Comparison of ENCODE assay signal across 16 cellular contexts in the genomic region with DNA sequence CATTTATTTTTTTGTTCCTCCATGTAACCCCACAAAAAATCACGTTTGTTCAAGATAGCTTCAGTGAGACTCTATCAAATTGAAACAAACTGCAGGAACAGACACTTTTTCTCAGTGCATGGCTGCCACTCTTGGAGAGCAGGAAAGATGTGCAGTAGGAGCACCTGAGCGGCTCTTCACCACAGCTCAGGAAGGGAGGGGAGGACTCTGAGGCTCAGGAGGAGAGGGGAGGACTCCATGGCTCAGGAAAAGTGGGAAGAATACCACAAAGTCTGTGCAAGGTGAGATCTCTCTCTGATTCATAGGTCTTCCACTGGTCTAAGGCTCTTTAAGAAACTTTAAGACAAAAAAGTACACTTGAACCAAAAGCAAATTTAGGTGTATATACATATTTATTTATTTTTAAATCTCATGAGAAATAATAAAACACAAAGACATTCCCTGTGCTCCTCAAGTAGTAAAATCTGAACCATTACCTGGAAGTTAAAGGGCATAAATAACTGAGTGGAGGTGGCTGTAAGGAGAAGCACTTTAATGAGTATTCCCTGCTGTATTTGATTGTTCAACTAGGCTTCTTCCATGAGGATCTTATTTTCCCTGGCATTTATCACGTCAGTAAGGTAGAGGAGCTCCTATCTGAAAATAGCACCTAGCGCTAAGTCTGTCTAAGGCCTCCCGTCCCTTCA.
DNase-seq lines count a peak whose midpoint lies in the region; ATAC-seq, FAIRE-seq and TF ChIP-seq lines count a peak whose summit lies in the region.
"Had no signal": no experiment of that assay in that cellular context is flagged by ENCODE, and none has a peak within 500 bp of the region (broad histone marks: within the 10 kb centered on the region; RNA-seq: fewer than 3 reads in every experiment).

No MANE protein-coding gene starts in this region.

- H3K36me3 Mint-ChIP-seq in T-cell = no peaks in the 10 kb centered on the region

- no peaks in the 10 kb centered on the region for H3K36me3 ChIP-seq in SK-N-SH (replicated peaks in 1 of 2; ENCODE audit: control insufficient read depth in 1 of 2, insufficient read depth in 2 of 2, low read length in 1 of 2)
- no peaks in the 10 kb centered on the region for H3K36me3 ChIP-seq in endothelial cell of umbilical vein (ENCODE audit: control insufficient read depth in 2 of 2, extremely low read depth in 1 of 2, insufficient read depth in 2 of 2, low read length in 2 of 2)
- H3K36me3 ChIP-seq in osteoblast (ENCODE audit: insufficient read depth, low read length) = no peaks in the 10 kb centered on the region
- H3K36me3 ChIP-seq: HAP-1, Peyer's patch, thoracic aorta had no signal

- no peak for FAIRE-seq in endothelial cell of umbilical vein (lab: Jason Lieb, UNC)
- FAIRE-seq: small intestine had no signal

- no peak for TF ChIP-seq RAD21 in SK-N-SH (IDR thresholded peaks at IDR 0.05; ENCODE audit: low read length)

- no peak overlapping the region for H3K4me2 ChIP-seq in SK-N-SH
- no peak overlapping the region for H3K4me2 ChIP-seq in endothelial cell of umbilical vein (ENCODE audit: insufficient read depth, low read length)
- H3K4me2 ChIP-seq in osteoblast (ENCODE audit: insufficient read depth, low read length) = no peak overlapping the region

- H3K4me1 ChIP-seq in SK-N-SH (ENCODE audit: control insufficient read depth in 1 of 2, insufficient read depth in 2 of 2, low read depth in 1 of 2, low read length in 1 of 2) (peaks cover 0 to 11% of the 10 kb centered on the region in 2 experiments; a peak in 1 of 4 replicates), endothelial cell of umbilical vein (ENCODE audit: control insufficient read depth, extremely low read depth, insufficient read depth, low read length) (peaks cover 5% of the 10 kb centered on the region), osteoblast (ENCODE audit: insufficient read depth, low read length) (peaks cover 25% of the 10 kb centered on the region)
- H3K4me1 ChIP-seq: HAP-1, Peyer's patch had no signal

- H3K4me1 Mint-ChIP-seq in T-cell = peaks cover 90 to 95% (median 91%) of the 10 kb centered on the region in 3 donors

- H3K27ac Mint-ChIP-seq in T-cell = peak overlapping the region; percentile 81 to 89
- H3K27ac Mint-ChIP-seq: nephron progenitor cell had no signal

- H2AFZ ChIP-seq in SK-N-SH (ENCODE audit: low read depth) (peak overlapping the region; percentile 86), endothelial cell of umbilical vein (ENCODE audit: low read depth, low read length) (peak overlapping the region; percentile 5), osteoblast (ENCODE audit: low read length) (peak overlapping the region; percentile 35)

- POLR2A ChIA-PET in SK-N-SH (lab: Yijun Ruan, JAX) = interaction anchor here (0.7 kb wide), 1 partner anchor 111 kb away, joined by 3 read pairs; a partner anchor contains a TSS
- POLR2A ChIA-PET in T-cell (lab: Charles Lee) = interaction anchor here (0.6 to 1.0 kb wide), 6 partner anchors 11 to 274 kb away, joined by 3 to 4 read pairs (median 3); no protein-coding TSS in a partner anchor
- POLR2A ChIA-PET in endothelial cell of umbilical vein (lab: Charles Lee) = no interaction called here

- no peaks in the 10 kb centered on the region for H3K9me3 Mint-ChIP-seq in T-cell

- H3K9me3 ChIP-seq in SK-N-SH (no peaks in the 10 kb centered on the region), endothelial cell of umbilical vein (replicated peaks; ENCODE audit: control insufficient read depth, insufficient read depth, low read length) (no peaks in the 10 kb centered on the region), osteoblast (ENCODE audit: low read depth, low read length) (no peaks in the 10 kb centered on the region)
- H3K9me3 ChIP-seq: HAP-1, Peyer's patch, thoracic aorta had no signal

- H3K79me2 ChIP-seq in SK-N-SH (ENCODE audit: insufficient read depth) (no peaks in the 10 kb centered on the region), endothelial cell of umbilical vein (ENCODE audit: control insufficient read depth, insufficient read depth, low read length) (no peaks in the 10 kb centered on the region), osteoblast (ENCODE audit: insufficient read depth, low read length) (no peaks in the 10 kb centered on the region)

- no TSS peak for BruUV-seq in endothelial cell of umbilical vein (replicated peaks; lab: Mats Ljungman, UMichigan)

- peaks cover 12% of the 10 kb centered on the region for H3F3A ChIP-seq in SK-N-SH (replicated peaks; ENCODE audit: insufficient read depth)

- no peaks in the 10 kb centered on the region for H3K9me1 ChIP-seq in endothelial cell of umbilical vein (replicated peaks; ENCODE audit: control insufficient read depth, extremely low read depth, insufficient read depth, low read length)

- H3K27me3 Mint-ChIP-seq in T-cell = no peaks in the 10 kb centered on the region

- no peaks in the 10 kb centered on the region for H3K9me2 ChIP-seq in SK-N-SH

- dilution Hi-C loops in endothelial cell of umbilical vein (cut with MboI; ENCODE audit: extremely low pct_ligation_motif_present, low sequenced_read_pairs) = no loop called here

- no peak for TF ChIP-seq POLR2A in endothelial cell of umbilical vein (IDR thresholded peaks at IDR 0.05; ENCODE audit: low read depth, low read length)

- H3K27ac ChIP-seq in SK-N-SH (ENCODE audit: low read depth in 2 of 2, low read length in 1 of 2) (peak overlapping the region in 1 of 2 experiments; percentile 90; a peak in 2 of 4 replicates), endothelial cell of umbilical vein (ENCODE audit: insufficient read depth, low read depth, low read length) (no peak overlapping the region), osteoblast (ENCODE audit: low read depth, low read length) (peak overlapping the region; percentile 89)
- H3K27ac ChIP-seq: Peyer's patch, thoracic aorta had no signal

- no peak for TF ChIP-seq EP300 in SK-N-SH (IDR thresholded peaks at IDR 0.05; ENCODE audit: borderline replicate concordance in 1 of 2, low read depth in 1 of 2, low read length in 1 of 2)

- peak overlapping the region in 1 of 3 donors; percentile 51 for H3K4me3 Mint-ChIP-seq in T-cell
- H3K4me3 Mint-ChIP-seq: nephron progenitor cell had no signal

- intact Hi-C loops in endothelial cell of umbilical vein (cut with micrococcal nuclease) = no loop called here

- CTCF ChIA-PET in SK-N-SH (lab: Yijun Ruan, JAX) (interaction anchor here (1.0 to 1.3 kb wide), 4 partner anchors 8 to 274 kb away, joined by 3 to 5 read pairs (median 4); no protein-coding TSS in a partner anchor), T-cell (lab: Charles Lee) (interaction anchor here in 1 of 2 donors (0.6 to 1.1 kb wide), 3 partner anchors 10 to 59 kb away, joined by 3 to 4 read pairs (median 3); no protein-coding TSS in a partner anchor), endothelial cell of umbilical vein (lab: Charles Lee) (interaction anchor here (0.8 to 1.1 kb wide), 6 partner anchors 27 to 289 kb away, joined by 3 to 4 read pairs (median 3); no protein-coding TSS in a partner anchor)

- TF ChIP-seq CTCF in SK-N-SH (IDR thresholded peaks at IDR 0.05) (no peak), endothelial cell of umbilical vein (IDR thresholded peaks at IDR 0.05; ENCODE audit: extremely low read depth in 1 of 2, insufficient read depth in 1 of 2, low read depth in 1 of 2, low read length in 2 of 2) (no peak), osteoblast (IDR thresholded peaks at IDR 0.05; ENCODE audit: extremely low read depth, low read depth, low read length) (no peak)

- no peak for ATAC-seq in SK-N-SH treated with all-trans-retinoic acid at 6 μM for 48 hours
- no peak for ATAC-seq in T-cell (replicated peaks in 1 of 4)

- 89% methylated on average over 5 of the region's 5 CpGs for WGBS in SK-N-SH (ENCODE audit: low lambda C conversion rate)

- H4K20me1 ChIP-seq in SK-N-SH (ENCODE audit: insufficient read depth) (no peaks in the 10 kb centered on the region), endothelial cell of umbilical vein (replicated peaks; ENCODE audit: control insufficient read depth, extremely low read depth, insufficient read depth, low read length) (no peaks in the 10 kb centered on the region), osteoblast (ENCODE audit: insufficient read depth, low read length) (no peaks in the 10 kb centered on the region)

- H3K9ac ChIP-seq in SK-N-SH = peak overlapping the region; percentile 39; the same call in 1 of the 2 replicates
- no peak overlapping the region for H3K9ac ChIP-seq in endothelial cell of umbilical vein (replicated peaks; ENCODE audit: extremely low read depth, insufficient read depth, low read length)

- no peak for DNase-seq in SK-N-SH
- no peak for DNase-seq in T-cell
- no peak for DNase-seq in endothelial cell of umbilical vein (ENCODE audit: low read depth, low spot score)
- no peak for DNase-seq in osteoblast (ENCODE audit: insufficient read length, low spot score, missing footprints)
- no peak for DNase-seq in HuH-7 (ENCODE audit: low spot score)
- no peak for DNase-seq in NCI-H1048 (lab: John Stamatoyannopoulos, UW)
- DNase-seq in NCI-H748 treated with DMSO at 0.1 percent for 48 hours (lab: John Stamatoyannopoulos, UW) = no peak
- DNase-seq: aorta, glutamatergic neuron, NCI-H1092, nephron progenitor cell, Peyer's patch, small intestine had no signal

- no peaks in the 10 kb centered on the region for H3K27me3 ChIP-seq in SK-N-SH (ENCODE audit: insufficient read depth)
- H3K27me3 ChIP-seq in endothelial cell of umbilical vein (ENCODE audit: control insufficient read depth in 2 of 2, insufficient read depth in 2 of 2, low read length in 2 of 2) = no peaks in the 10 kb centered on the region
- no peaks in the 10 kb centered on the region for H3K27me3 ChIP-seq in osteoblast (ENCODE audit: insufficient read depth, low read length)
- H3K27me3 ChIP-seq: Peyer's patch had no signal

- H3K4me3 ChIP-seq in SK-N-SH (ENCODE audit: low read depth in 2 of 2, low read length in 1 of 2) = no peak overlapping the region
- H3K4me3 ChIP-seq in endothelial cell of umbilical vein (replicated peaks in 1 of 3; ENCODE audit: insufficient read depth in 1 of 3, low read depth in 1 of 3, low read length in 3 of 3) = no peak overlapping the region
- no peak overlapping the region for H3K4me3 ChIP-seq in osteoblast (ENCODE audit: insufficient read depth, low read length)
- H3K4me3 ChIP-seq: HAP-1, Peyer's patch, thoracic aorta had no signal

TF ChIP-seq in SK-N-SH, 30 proteins besides CTCF, POLR2A, EP300 and RAD21 (continues in another document):
- TF ChIP-seq, protein P1, sequence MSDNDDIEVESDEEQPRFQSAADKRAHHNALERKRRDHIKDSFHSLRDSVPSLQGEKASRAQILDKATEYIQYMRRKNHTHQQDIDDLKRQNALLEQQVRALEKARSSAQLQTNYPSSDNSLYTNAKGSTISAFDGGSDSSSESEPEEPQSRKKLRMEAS (IDR thresholded peaks at IDR 0.05; ENCODE audit: low read depth) = no peak

TF ChIP-seq in SK-N-SH treated with all-trans-retinoic acid at 6 μM for 48 hours, 23 proteins besides CTCF, POLR2A, EP300 and RAD21 (continues in another document):
- TF ChIP-seq GLIS3 (CRISPR knock-in tag; IDR thresholded peaks at IDR 0.05) = no peak

TF ChIP-seq in endothelial cell of umbilical vein, 7 proteins besides CTCF, POLR2A, EP300 and RAD21 (continues in another document):
- no peak for TF ChIP-seq FOS (IDR thresholded peaks at IDR 0.05; ENCODE audit: borderline replicate concordance, insufficient read depth, low read length)
- TF ChIP-seq, protein P1 (IDR thresholded peaks at IDR 0.05; ENCODE audit: insufficient read depth, insufficient read length) = no peak

Comparison
In these comparisons a context has a peak if more than half of its experiments do, and no peak if none do; other contexts are left out.
1. H2AFZ ChIP-seq: peak in every context shown above with its lines; median percentile 86 in SK-N-SH; 35 in osteoblast; 5 in endothelial cell of umbilical vein.